Comparison of ENCODE assay signal across 10 cellular contexts in genomic region chr6:113433506-113433991, GRCh38.
A peak's percentile ranks its signal among the peaks of the same experiment; 100 is the strongest.
DNase-seq lines count a peak whose midpoint lies in the region; ATAC-seq and TF ChIP-seq lines count a peak whose summit lies in the region.
"Had no signal": no experiment of that assay in that cellular context is flagged by ENCODE, and none has a peak within 500 bp of the region (broad histone marks: within the 10 kb centered on the region; RNA-seq: fewer than 3 reads in every experiment).

No MANE protein-coding gene starts in this region.

- H3K4me1 ChIP-seq in lung (ENCODE audit: control insufficient read depth in 2 of 2, insufficient read depth in 2 of 2, low read length in 2 of 2) (no peaks in the 10 kb centered on the region), urinary bladder (ENCODE audit: insufficient read depth) (no peaks in the 10 kb centered on the region)

- H3K4me3 ChIP-seq in choroid plexus epithelial cell (ENCODE audit: low read depth, low read length) (no peak overlapping the region), lung (no peak overlapping the region), urinary bladder (ENCODE audit: low read depth, low read length) (no peak overlapping the region)

- H3K36me3 ChIP-seq in lung (ENCODE audit: control insufficient read depth in 2 of 2, insufficient read depth in 2 of 2, low read length in 2 of 2) = no peaks in the 10 kb centered on the region
- no peaks in the 10 kb centered on the region for H3K36me3 ChIP-seq in urinary bladder (ENCODE audit: insufficient read depth)

- TF ChIP-seq CTCF in choroid plexus epithelial cell (conservative IDR thresholded peaks at IDR 0.05; ENCODE audit: low read depth, low read length) = no peak
- TF ChIP-seq CTCF in lung (IDR thresholded peaks at IDR 0.05; ENCODE audit: control extremely low read depth, extremely low read depth) = no peak
- TF ChIP-seq CTCF in GM20000 (IDR thresholded peaks at IDR 0.05; ENCODE audit: extremely low read depth, missing control alignments) = no peak

- no peaks in the 10 kb centered on the region for H3K27me3 ChIP-seq in lung (ENCODE audit: control insufficient read depth, insufficient read depth)

- peak; percentile 48 for DNase-seq in LHCN-M2 (ENCODE audit: low read depth)
- peak; percentile 88 for DNase-seq in choroid plexus epithelial cell (ENCODE audit: low read depth)
- peak; percentile 72 for DNase-seq in lung (ENCODE audit: low spot score)
- DNase-seq in GM20000 (ENCODE audit: low spot score) = no peak
- no peak for DNase-seq in T-helper 2 cell
- DNase-seq: activated CD8-positive, alpha-beta T cell treated with anti-CD3 and anti-CD28 coated beads for 36 hours; effector memory CD8-positive, alpha-beta T cell; stimulated activated naive CD8-positive, alpha-beta T cell treated with anti-CD3 and anti-CD28 coated beads, Interleukin-15, amount 100 ng/mL, for 72 hours had no signal

- WGBS in lung, 2 donors = 26 to 27% methylated on average over 5 of the region's 5 CpGs
- 18% methylated on average over 5 of the region's 5 CpGs for WGBS in urinary bladder

- peak; percentile 83 for ATAC-seq in lung (ENCODE audit: insufficient read depth, low FRiP score)
- no peak for ATAC-seq in HG02852 (IDR thresholded peaks at IDR 0.05; ENCODE audit: unreplicated experiment)
- ATAC-seq: activated CD8-positive, alpha-beta T cell treated with anti-CD3 and anti-CD28 coated beads for 36 hours; effector memory CD8-positive, alpha-beta T cell; stimulated activated naive CD8-positive, alpha-beta T cell treated with anti-CD3 and anti-CD28 coated beads, Interleukin-15, amount 100 ng/mL, for 72 hours had no signal

- H3K9me3 ChIP-seq in lung (ENCODE audit: control insufficient read depth in 2 of 2, insufficient read depth in 1 of 2, low read length in 1 of 2) = no peaks in the 10 kb centered on the region

- H3K27ac ChIP-seq in lung (ENCODE audit: low read depth in 1 of 2, low read length in 1 of 2) (no peak overlapping the region), urinary bladder (ENCODE audit: low read depth) (peak overlapping the region; percentile 3)

Comparison
In these comparisons a context has a peak if more than half of its experiments do, and no peak if none do; other contexts are left out.
1. DNase-seq: peak in LHCN-M2 (single experiment), choroid plexus epithelial cell (single experiment) and lung (single experiment); none in GM20000 (single experiment) and T-helper 2 cell (0 of 5).